ENCODE assay signal across 1 cellular context in genomic region chr6:167139761-167140160, GRCh38.
TF ChIP-seq lines count a peak whose summit lies in the region.

No MANE protein-coding gene starts in this region.

TF ChIP-seq in WTC11, 78 proteins besides CTCF, POLR2A, EP300 and RAD21 (continued from another document):
- TF ChIP-seq ZNF512 (CRISPR knock-in tag; IDR thresholded peaks at IDR 0.05; ENCODE audit: borderline replicate concordance) = no peak
- no peak for TF ChIP-seq SOX15 (CRISPR knock-in tag; IDR thresholded peaks at IDR 0.05)
- no peak for TF ChIP-seq USF2 (CRISPR knock-in tag; IDR thresholded peaks at IDR 0.05)
- TF ChIP-seq ZNF138 (CRISPR knock-in tag; conservative IDR thresholded peaks at IDR 0.05) = no peak
- no peak for TF ChIP-seq SP1 (CRISPR knock-in tag; conservative IDR thresholded peaks at IDR 0.05)
- no peak for TF ChIP-seq IRF2 (CRISPR knock-in tag; IDR thresholded peaks at IDR 0.05; ENCODE audit: borderline replicate concordance, low read depth)
- no peak for TF ChIP-seq MYBL2 (CRISPR knock-in tag; IDR thresholded peaks at IDR 0.05)
- TF ChIP-seq PRDM15 (CRISPR knock-in tag; IDR thresholded peaks at IDR 0.05) = no peak
- no peak for TF ChIP-seq HMGA2 (CRISPR knock-in tag; IDR thresholded peaks at IDR 0.05)
- no peak for TF ChIP-seq RORB (CRISPR knock-in tag; IDR thresholded peaks at IDR 0.05)
TF ChIP-seq in WTC11: peak in this region for 0.
